In the genomic region with DNA sequence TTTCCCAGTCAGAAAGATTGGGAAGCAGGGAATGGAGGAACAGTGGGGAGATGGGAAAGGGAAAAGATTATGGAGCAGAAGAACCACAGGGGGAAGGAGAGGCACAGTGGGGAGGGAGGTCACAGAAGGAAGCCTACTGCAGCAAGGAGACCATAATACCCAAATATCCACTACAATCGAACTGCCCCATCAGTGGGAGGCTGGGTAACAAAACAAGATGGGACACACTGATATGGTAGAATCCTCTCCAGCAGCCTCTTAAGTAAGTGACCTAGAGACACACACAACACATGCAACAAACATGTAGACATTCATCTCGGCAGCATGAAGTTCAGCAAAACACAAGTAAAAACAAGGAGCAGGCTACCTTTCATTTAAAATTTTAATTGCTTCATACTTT, we compare ENCODE assay signal across 26 cellular contexts. TPM values are rescaled to one million over a fixed set of nuclear protein-coding genes. Genes with fewer than 3 reads are reported as not detected.
DNase-seq lines count a peak whose midpoint lies in the region; ATAC-seq, FAIRE-seq and TF ChIP-seq lines count a peak whose summit lies in the region.
"Had no signal": no experiment of that assay in that cellular context is flagged by ENCODE, and none has a peak within 500 bp of the region (broad histone marks: within the 10 kb centered on the region; RNA-seq: fewer than 3 reads in every experiment).

No MANE protein-coding gene starts in this region.

- H3K4me3 ChIP-seq in HEK293 (ENCODE audit: low read depth, low read length) (no peak overlapping the region), H1 (ENCODE audit: extremely low read depth in 1 of 4, insufficient read depth in 2 of 4, low read depth in 3 of 4, low read length in 4 of 4) (no peak overlapping the region), GM23248 (no peak overlapping the region)
- H3K4me3 ChIP-seq: BLaER1, GM12878 had no signal

- H3K9ac ChIP-seq in H1 (replicated peaks in 1 of 4; ENCODE audit: extremely low read depth in 1 of 4, low read depth in 3 of 4, low read length in 3 of 4) (no peak overlapping the region), GM23248 (no peak overlapping the region)
- H3K9ac ChIP-seq: BLaER1 had no signal

- no peak overlapping the region for H3K4ac ChIP-seq in H1 (replicated peaks; ENCODE audit: insufficient read length, low read depth, low read length)

- H3K79me2 ChIP-seq in H1 (ENCODE audit: control insufficient read depth in 1 of 2, insufficient read depth in 2 of 2, low read length in 2 of 2) (no peaks in the 10 kb centered on the region), GM23248 (ENCODE audit: insufficient read depth) (no peaks in the 10 kb centered on the region)

- no peak overlapping the region for H3K14ac ChIP-seq in H1 (ENCODE audit: insufficient read length)

- H4K5ac ChIP-seq in H1 (ENCODE audit: insufficient read length, low read depth, low read length): no peak overlapping the region

- WGBS in H1 (ENCODE audit: extremely low coverage in 1 of 2, insufficient coverage in 1 of 2, insufficient read length in 1 of 2, insufficient replicate concordance in 2 of 2, low coverage in 1 of 2, low lambda C conversion rate in 2 of 2, missing lambda C conversion rate in 1 of 2), 2 experiments: 91% methylated on average over 2 of the region's 2 CpGs; no CpG with 5 or more reads in 1 of the 2 experiments
- WGBS in GM23248 (ENCODE audit: low coverage in 1 of 2, low lambda C conversion rate in 2 of 2, missing lambda C conversion rate in 2 of 2), 2 experiments: 81 to 88% methylated on average over 2 of the region's 2 CpGs

- no peak for TF ChIP-seq EP300 in H1 (IDR thresholded peaks at IDR 0.05; ENCODE audit: borderline replicate concordance in 1 of 2, low read depth in 2 of 2, low read length in 2 of 2)

- H4K20me1 ChIP-seq in H1 (replicated peaks in 1 of 2; ENCODE audit: control insufficient read depth in 1 of 2, insufficient read depth in 2 of 2, low read length in 2 of 2) (peaks cover 2% of the 10 kb centered on the region in 2 experiments), GM23248 (ENCODE audit: insufficient read depth) (no peaks in the 10 kb centered on the region)
- H4K20me1 ChIP-seq: BLaER1 had no signal

- in situ Hi-C loops in GM23248 (cut with MboI): no loop called here

- H2BK12ac ChIP-seq in H1 (ENCODE audit: low read depth, low read length): no peak overlapping the region

- CTCF ChIA-PET in HEK293 (lab: Yijun Ruan, JAX): interaction anchor here (0.6 to 3.1 kb wide), 3 partner anchors 12 to 117 kb away, joined by 4 to 10 read pairs (median 5); no protein-coding TSS in a partner anchor
- CTCF ChIA-PET in H1 (lab: Charles Lee; ENCODE audit: partially characterized antibody): interaction anchor here (1.0 to 2.5 kb wide), 4 partner anchors 61 to 140 kb away, joined by 3 to 9 read pairs (median 4); no protein-coding TSS in a partner anchor

- H3K36me3 Mint-ChIP-seq in nephron progenitor cell (ENCODE audit: low read depth): no peaks in the 10 kb centered on the region
- H3K36me3 Mint-ChIP-seq: CD4-positive, alpha-beta memory T cell; CD4-positive, CD25-positive, alpha-beta regulatory T cell had no signal

- no peak overlapping the region for H2AK5ac ChIP-seq in H1 (ENCODE audit: low read depth, low read length)

- no peak overlapping the region for H2AFZ ChIP-seq in H1 (ENCODE audit: low read length)
- H2AFZ ChIP-seq in GM23248: no peak overlapping the region

- no peak overlapping the region for H2BK120ac ChIP-seq in H1 (replicated peaks; ENCODE audit: low read depth, low read length)

- no peak for ATAC-seq in GM21717 (IDR thresholded peaks at IDR 0.05; ENCODE audit: unreplicated experiment)
- ATAC-seq: GM12878 had no signal

- H3K27ac ChIP-seq in HEK293 (ENCODE audit: extremely low read depth, low read depth, low read length) (no peak overlapping the region), H1 (ENCODE audit: low read depth, low read length) (no peak overlapping the region), GM23248 (no peak overlapping the region)
- H3K27ac ChIP-seq: BLaER1 had no signal

- no peak for TF ChIP-seq RAD21 in H1 (IDR thresholded peaks at IDR 0.05 in 1 of 2, conservative IDR thresholded peaks at IDR 0.05 in 1 of 2; ENCODE audit: low read depth in 2 of 2, low read length in 2 of 2)

- no peak overlapping the region for H2BK20ac ChIP-seq in H1 (ENCODE audit: low read length)

- H3K9me2 ChIP-seq in GM23248 (ENCODE audit: insufficient read depth): no peaks in the 10 kb centered on the region

- peaks cover 11 to 35% (median 26%) of the 10 kb centered on the region in 4 experiments for H3K27me3 ChIP-seq in H1 (replicated peaks in 1 of 4; ENCODE audit: control insufficient read depth in 3 of 4, extremely low read depth in 1 of 4, insufficient read depth in 3 of 4, low read length in 3 of 4)
- no peaks in the 10 kb centered on the region for H3K27me3 ChIP-seq in GM23248 (replicated peaks; ENCODE audit: insufficient read depth)
- H3K27me3 ChIP-seq: BE2C, BLaER1 had no signal

- H3K23ac ChIP-seq in H1 (ENCODE audit: insufficient read length): no peak overlapping the region

- TF ChIP-seq CTCF in HEK293 (tag by site-specific recombination; IDR thresholded peaks at IDR 0.05) (no peak), H1 (IDR thresholded peaks at IDR 0.05; ENCODE audit: control extremely low read depth in 1 of 3, insufficient read depth in 1 of 3, low read depth in 1 of 3, low read length in 3 of 3) (no peak), nephron progenitor cell (IDR thresholded peaks at IDR 0.05) (no peak)

- no peak overlapping the region for H3K18ac ChIP-seq in H1 (ENCODE audit: extremely low read depth, low read length)

- H3K9me3 ChIP-seq in HEK293 (ENCODE audit: control insufficient read depth, insufficient read depth, low read depth, low read length) (no peaks in the 10 kb centered on the region), H1 (ENCODE audit: insufficient read depth in 2 of 2, low read depth in 1 of 2, low read length in 1 of 2) (no peaks in the 10 kb centered on the region), GM23248 (ENCODE audit: low read depth) (no peaks in the 10 kb centered on the region)
- H3K9me3 ChIP-seq: BE2C, BLaER1 had no signal

- no peak for FAIRE-seq in H1 (lab: Jason Lieb, UNC)
- FAIRE-seq: A204.1, D721Med, GM12878, GM12892, GM18507 had no signal

- H3K4me2 ChIP-seq in H1 (ENCODE audit: insufficient read depth in 1 of 2, low read depth in 2 of 2, low read length in 2 of 2): no peak overlapping the region
- H3K4me2 ChIP-seq in GM23248 (ENCODE audit: unreplicated experiment): no peak overlapping the region
- H3K4me2 ChIP-seq: BLaER1 had no signal

- peak overlapping the region; percentile 13 for H3K4me3 Mint-ChIP-seq in nephron progenitor cell
- H3K4me3 Mint-ChIP-seq: CD14-positive monocyte; CD4-positive, alpha-beta memory T cell had no signal

- H3F3A ChIP-seq in GM23248 (ENCODE audit: insufficient read depth): no peaks in the 10 kb centered on the region

- no peak overlapping the region for H4K8ac ChIP-seq in H1 (ENCODE audit: extremely low read depth, insufficient read depth, low read length)

- DNase-seq in H1 (ENCODE audit: low read depth in 1 of 2, low spot score in 2 of 2): no peak
- no peak for DNase-seq in nephron progenitor cell
- no peak for DNase-seq in DMS79 (lab: John Stamatoyannopoulos, UW)
- no peak for DNase-seq in cerebellar nuclear complex (lab: John Stamatoyannopoulos, UW)
- no peak for DNase-seq in GM23248
- DNase-seq: 8988T; ACHN; BE2C; C1 segment of cervical spinal cord; Calu3; CD4-positive, alpha-beta memory T cell; CD4-positive, CD25-positive, alpha-beta regulatory T cell; CD8-positive, alpha-beta memory T cell; COR-L47; DND-41; EL; GDM1 had no signal

- no peak overlapping the region for H3K27ac Mint-ChIP-seq in nephron progenitor cell
- H3K27ac Mint-ChIP-seq: CD4-positive, alpha-beta memory T cell; CD4-positive, CD25-positive, alpha-beta regulatory T cell had no signal

- H3K4me1 ChIP-seq in HEK293 (ENCODE audit: control insufficient read depth, insufficient read depth, low read length) (peaks cover 17% of the 10 kb centered on the region), H1 (replicated peaks in 1 of 4; ENCODE audit: control insufficient read depth in 3 of 4, insufficient read depth in 4 of 4, low read length in 3 of 4) (peaks cover 0 to 9% (median 7%) of the 10 kb centered on the region in 4 experiments; a peak in 5 of 7 replicates), GM23248 (ENCODE audit: insufficient read depth) (no peaks in the 10 kb centered on the region)

- peaks cover 12% of the 10 kb centered on the region for H3K23me2 ChIP-seq in H1 (ENCODE audit: low read depth, low read length)

- H3K27me3 Mint-ChIP-seq in nephron progenitor cell (ENCODE audit: low read depth, poor library complexity): peaks cover 71% of the 10 kb centered on the region

- TF ChIP-seq POLR2A in H1 (IDR thresholded peaks at IDR 0.05; ENCODE audit: control extremely low read depth in 1 of 2, low read depth in 2 of 2, low read length in 2 of 2): no peak

- H2BK15ac ChIP-seq in H1 (ENCODE audit: low read length): peak overlapping the region; percentile 48; the same call in 1 of the 2 replicates

- H3K79me1 ChIP-seq in H1 (ENCODE audit: low read depth, low read length): no peaks in the 10 kb centered on the region

- H4K91ac ChIP-seq in H1 (replicated peaks; ENCODE audit: insufficient read length, low read length): no peak overlapping the region

- H3K36me3 ChIP-seq in HEK293 (ENCODE audit: control insufficient read depth in 2 of 2, insufficient read depth in 1 of 2, low read length in 2 of 2): no peaks in the 10 kb centered on the region
- H3K36me3 ChIP-seq in H1 (ENCODE audit: control insufficient read depth in 2 of 4, insufficient read depth in 4 of 4, low read length in 3 of 4): no peaks in the 10 kb centered on the region
- H3K36me3 ChIP-seq in GM23248 (ENCODE audit: low read depth): no peaks in the 10 kb centered on the region
- H3K36me3 ChIP-seq: BE2C, BLaER1 had no signal

- no peak overlapping the region for H2BK5ac ChIP-seq in H1 (ENCODE audit: low read depth, low read length)

- H3K56ac ChIP-seq in H1 (replicated peaks; ENCODE audit: insufficient read length, low read depth, low read length): no peak overlapping the region

- H3K9me3 Mint-ChIP-seq in nephron progenitor cell: no peaks in the 10 kb centered on the region
- H3K9me3 Mint-ChIP-seq: CD4-positive, CD25-positive, alpha-beta regulatory T cell; CD8-positive, alpha-beta memory T cell had no signal

- H3K4me1 Mint-ChIP-seq in nephron progenitor cell: peaks cover 91% of the 10 kb centered on the region

- POLR2A ChIA-PET in HEK293 (lab: Yijun Ruan, JAX): no interaction called here
- POLR2A ChIA-PET in H1 (lab: Charles Lee; ENCODE audit: partially characterized antibody): no interaction called here

RNA-seq across cellular contexts. Expression of a gene that starts 4.8 kb away (rescaled TPM):
- 13.3 and 14.7 TPM in 2 replicates for total RNA-seq in H1 (2021; fragmentation: NEBNext Ultra II Directional; extraction: Animal tissue kit (Norgen Biotek cat#: 25700))
- 4.8 and 6.7 TPM in 2 replicates for polyA plus RNA-seq in H1 (2011; rRNA removed)
- 2.2 TPM for polyA plus RNA-seq in H1 (2011; cell fraction: cytosol; rRNA removed)
- polyA plus RNA-seq in H1 (2011; cell fraction: nucleus; rRNA removed): 8.8 TPM
- 9.6 to 20.8 TPM (median 19.1 TPM) in 4 replicates for polyA plus RNA-seq in H1 (2012, experiment 1 of 2)
- polyA plus RNA-seq in H1 (2012, experiment 2 of 2): 13.4 TPM
- 5.1 TPM for polyA plus RNA-seq in H1 (2013, experiment 1 of 2)
- polyA plus RNA-seq in H1 (2013, experiment 2 of 2): 5.1 TPM
- 2.0 and 2.4 TPM in 2 replicates for polyA minus RNA-seq in H1 (2011; rRNA and poly(A)+ RNA removed)
- 9.3 TPM for polyA minus RNA-seq in H1 (2011; cell fraction: cytosol; rRNA and poly(A)+ RNA removed)
- 5.1 TPM for polyA minus RNA-seq in H1 (2011; cell fraction: nucleus; rRNA and poly(A)+ RNA removed)
- total RNA-seq in GM23248 (2014; rRNA removed; shearing (Covaris generic)): 3.9 and 5.4 TPM in 2 replicates
- polyA plus RNA-seq in GM23248 (2016; fragmentation: Nextera tagmentation; extraction: Ambion mirVana): 1.1 and 1.4 TPM in 2 replicates
